Comparison of ENCODE assay signal across 1 cellular context in genomic region chr19:12495002-12495802, GRCh38.
TF ChIP-seq lines count a peak whose summit lies in the region.

No MANE protein-coding gene starts in this region.

TF ChIP-seq in HepG2, 621 proteins besides CTCF, POLR2A, EP300 and RAD21 (continued from another document and continues in another):
- TF ChIP-seq, protein P1, sequence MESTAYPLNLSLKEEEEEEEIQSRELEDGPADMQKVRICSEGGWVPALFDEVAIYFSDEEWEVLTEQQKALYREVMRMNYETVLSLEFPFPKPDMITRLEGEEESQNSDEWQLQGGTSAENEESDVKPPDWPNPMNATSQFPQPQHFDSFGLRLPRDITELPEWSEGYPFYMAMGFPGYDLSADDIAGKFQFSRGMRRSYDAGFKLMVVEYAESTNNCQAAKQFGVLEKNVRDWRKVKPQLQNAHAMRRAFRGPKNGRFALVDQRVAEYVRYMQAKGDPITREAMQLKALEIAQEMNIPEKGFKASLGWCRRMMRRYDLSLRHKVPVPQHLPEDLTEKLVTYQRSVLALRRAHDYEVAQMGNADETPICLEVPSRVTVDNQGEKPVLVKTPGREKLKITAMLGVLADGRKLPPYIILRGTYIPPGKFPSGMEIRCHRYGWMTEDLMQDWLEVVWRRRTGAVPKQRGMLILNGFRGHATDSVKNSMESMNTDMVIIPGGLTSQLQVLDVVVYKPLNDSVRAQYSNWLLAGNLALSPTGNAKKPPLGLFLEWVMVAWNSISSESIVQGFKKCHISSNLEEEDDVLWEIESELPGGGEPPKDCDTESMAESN (CRISPR knock-in tag; conservative IDR thresholded peaks at IDR 0.05) = peak; percentile 70; the same call in 1 of the 2 replicates
- TF ChIP-seq NFE2L2 (IDR thresholded peaks at IDR 0.05; ENCODE audit: low read length) (no peak), PCBP2 (optimal IDR thresholded peaks at IDR 0.05; ENCODE audit: low read depth, low read length, poor library complexity, severe bottlenecking) (no peak), ZFP90 (CRISPR knock-in tag; IDR thresholded peaks at IDR 0.05; ENCODE audit: borderline replicate concordance) (peak; percentile 74; the same call in 1 of the 2 replicates), ZNF558 (CRISPR knock-in tag; IDR thresholded peaks at IDR 0.05; ENCODE audit: borderline replicate concordance) (no peak), MED13 (CRISPR knock-in tag; IDR thresholded peaks at IDR 0.05) (no peak; the same call in 1 of the 2 replicates), ESRRA (CRISPR knock-in tag; IDR thresholded peaks at IDR 0.05; ENCODE audit: low read depth) (no peak; the same call in 1 of the 2 replicates), SKI (IDR thresholded peaks at IDR 0.05; ENCODE audit: partially characterized antibody) (peak; percentile 34), ZNF557 (CRISPR knock-in tag; IDR thresholded peaks at IDR 0.05) (no peak), GFI1 (CRISPR knock-in tag; IDR thresholded peaks at IDR 0.05; ENCODE audit: borderline replicate concordance) (no peak), PAF1 (CRISPR knock-in tag; IDR thresholded peaks at IDR 0.05) (no peak), NPAS2 (CRISPR knock-in tag; IDR thresholded peaks at IDR 0.05; ENCODE audit: borderline replicate concordance) (no peak), ZNF12 (CRISPR knock-in tag; IDR thresholded peaks at IDR 0.05) (peak; percentile 41; the same call in 1 of the 2 replicates), PHF8 (CRISPR knock-in tag; IDR thresholded peaks at IDR 0.05) (peak; percentile 86), ZNF75D (CRISPR knock-in tag; IDR thresholded peaks at IDR 0.05; ENCODE audit: borderline replicate concordance) (no peak), ZNF644 (CRISPR knock-in tag; IDR thresholded peaks at IDR 0.05; ENCODE audit: low read depth) (no peak), GABPA (IDR thresholded peaks at IDR 0.05; ENCODE audit: low read depth, low read length) (peak; percentile 46), GABPA (CRISPR knock-in tag; IDR thresholded peaks at IDR 0.05; ENCODE audit: low read depth) (peak; percentile 82), WIZ (CRISPR knock-in tag; IDR thresholded peaks at IDR 0.05) (peak; percentile 39; the same call in 1 of the 2 replicates), ZSCAN12 (CRISPR knock-in tag; IDR thresholded peaks at IDR 0.05) (no peak), RFX3 (CRISPR knock-in tag; IDR thresholded peaks at IDR 0.05) (no peak), FOXK1 (CRISPR knock-in tag; IDR thresholded peaks at IDR 0.05; ENCODE audit: borderline replicate concordance, low read depth) (peak; percentile 70; the same call in 1 of the 2 replicates), HMGXB3 (CRISPR knock-in tag; IDR thresholded peaks at IDR 0.05; ENCODE audit: borderline replicate concordance) (no peak; the same call in 1 of the 2 replicates), ZBTB1 (CRISPR knock-in tag; IDR thresholded peaks at IDR 0.05; ENCODE audit: borderline replicate concordance) (peak; percentile 97), MLX (CRISPR knock-in tag; IDR thresholded peaks at IDR 0.05) (no peak), NR0B2 (CRISPR knock-in tag; IDR thresholded peaks at IDR 0.05) (no peak), FOXP4 (CRISPR knock-in tag; IDR thresholded peaks at IDR 0.05) (peak; percentile 51), NFYC (CRISPR knock-in tag; IDR thresholded peaks at IDR 0.05) (peak; percentile 76), ZNF354B (CRISPR knock-in tag; IDR thresholded peaks at IDR 0.05) (peak; percentile 68; the same call in 1 of the 2 replicates), KDM2A (CRISPR knock-in tag; IDR thresholded peaks at IDR 0.05; ENCODE audit: borderline replicate concordance, low read depth) (peak; percentile 97)
- TF ChIP-seq, protein P2, sequence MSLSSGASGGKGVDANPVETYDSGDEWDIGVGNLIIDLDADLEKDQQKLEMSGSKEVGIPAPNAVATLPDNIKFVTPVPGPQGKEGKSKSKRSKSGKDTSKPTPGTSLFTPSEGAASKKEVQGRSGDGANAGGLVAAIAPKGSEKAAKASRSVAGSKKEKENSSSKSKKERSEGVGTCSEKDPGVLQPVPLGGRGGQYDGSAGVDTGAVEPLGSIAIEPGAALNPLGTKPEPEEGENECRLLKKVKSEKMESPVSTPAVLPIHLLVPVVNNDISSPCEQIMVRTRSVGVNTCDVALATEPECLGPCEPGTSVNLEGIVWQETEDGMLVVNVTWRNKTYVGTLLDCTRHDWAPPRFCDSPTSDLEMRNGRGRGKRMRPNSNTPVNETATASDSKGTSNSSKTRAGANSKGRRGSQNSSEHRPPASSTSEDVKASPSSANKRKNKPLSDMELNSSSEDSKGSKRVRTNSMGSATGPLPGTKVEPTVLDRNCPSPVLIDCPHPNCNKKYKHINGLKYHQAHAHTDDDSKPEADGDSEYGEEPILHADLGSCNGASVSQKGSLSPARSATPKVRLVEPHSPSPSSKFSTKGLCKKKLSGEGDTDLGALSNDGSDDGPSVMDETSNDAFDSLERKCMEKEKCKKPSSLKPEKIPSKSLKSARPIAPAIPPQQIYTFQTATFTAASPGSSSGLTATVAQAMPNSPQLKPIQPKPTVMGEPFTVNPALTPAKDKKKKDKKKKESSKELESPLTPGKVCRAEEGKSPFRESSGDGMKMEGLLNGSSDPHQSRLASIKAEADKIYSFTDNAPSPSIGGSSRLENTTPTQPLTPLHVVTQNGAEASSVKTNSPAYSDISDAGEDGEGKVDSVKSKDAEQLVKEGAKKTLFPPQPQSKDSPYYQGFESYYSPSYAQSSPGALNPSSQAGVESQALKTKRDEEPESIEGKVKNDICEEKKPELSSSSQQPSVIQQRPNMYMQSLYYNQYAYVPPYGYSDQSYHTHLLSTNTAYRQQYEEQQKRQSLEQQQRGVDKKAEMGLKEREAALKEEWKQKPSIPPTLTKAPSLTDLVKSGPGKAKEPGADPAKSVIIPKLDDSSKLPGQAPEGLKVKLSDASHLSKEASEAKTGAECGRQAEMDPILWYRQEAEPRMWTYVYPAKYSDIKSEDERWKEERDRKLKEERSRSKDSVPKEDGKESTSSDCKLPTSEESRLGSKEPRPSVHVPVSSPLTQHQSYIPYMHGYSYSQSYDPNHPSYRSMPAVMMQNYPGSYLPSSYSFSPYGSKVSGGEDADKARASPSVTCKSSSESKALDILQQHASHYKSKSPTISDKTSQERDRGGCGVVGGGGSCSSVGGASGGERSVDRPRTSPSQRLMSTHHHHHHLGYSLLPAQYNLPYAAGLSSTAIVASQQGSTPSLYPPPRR (CRISPR knock-in tag; IDR thresholded peaks at IDR 0.05; ENCODE audit: borderline replicate concordance) = peak; percentile 80
- TF ChIP-seq, protein P3, sequence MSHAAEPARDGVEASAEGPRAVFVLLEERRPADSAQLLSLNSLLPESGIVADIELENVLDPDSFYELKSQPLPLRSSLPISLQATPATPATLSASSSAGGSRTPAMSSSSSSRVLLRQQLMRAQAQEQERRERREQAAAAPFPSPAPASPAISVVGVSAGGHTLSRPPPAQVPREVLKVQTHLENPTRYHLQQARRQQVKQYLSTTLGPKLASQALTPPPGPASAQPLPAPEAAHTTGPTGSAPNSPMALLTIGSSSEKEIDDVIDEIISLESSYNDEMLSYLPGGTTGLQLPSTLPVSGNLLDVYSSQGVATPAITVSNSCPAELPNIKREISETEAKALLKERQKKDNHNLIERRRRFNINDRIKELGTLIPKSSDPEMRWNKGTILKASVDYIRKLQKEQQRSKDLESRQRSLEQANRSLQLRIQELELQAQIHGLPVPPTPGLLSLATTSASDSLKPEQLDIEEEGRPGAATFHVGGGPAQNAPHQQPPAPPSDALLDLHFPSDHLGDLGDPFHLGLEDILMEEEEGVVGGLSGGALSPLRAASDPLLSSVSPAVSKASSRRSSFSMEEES (CRISPR knock-in tag; IDR thresholded peaks at IDR 0.05) = peak; percentile 34
- TF ChIP-seq, protein P4, sequence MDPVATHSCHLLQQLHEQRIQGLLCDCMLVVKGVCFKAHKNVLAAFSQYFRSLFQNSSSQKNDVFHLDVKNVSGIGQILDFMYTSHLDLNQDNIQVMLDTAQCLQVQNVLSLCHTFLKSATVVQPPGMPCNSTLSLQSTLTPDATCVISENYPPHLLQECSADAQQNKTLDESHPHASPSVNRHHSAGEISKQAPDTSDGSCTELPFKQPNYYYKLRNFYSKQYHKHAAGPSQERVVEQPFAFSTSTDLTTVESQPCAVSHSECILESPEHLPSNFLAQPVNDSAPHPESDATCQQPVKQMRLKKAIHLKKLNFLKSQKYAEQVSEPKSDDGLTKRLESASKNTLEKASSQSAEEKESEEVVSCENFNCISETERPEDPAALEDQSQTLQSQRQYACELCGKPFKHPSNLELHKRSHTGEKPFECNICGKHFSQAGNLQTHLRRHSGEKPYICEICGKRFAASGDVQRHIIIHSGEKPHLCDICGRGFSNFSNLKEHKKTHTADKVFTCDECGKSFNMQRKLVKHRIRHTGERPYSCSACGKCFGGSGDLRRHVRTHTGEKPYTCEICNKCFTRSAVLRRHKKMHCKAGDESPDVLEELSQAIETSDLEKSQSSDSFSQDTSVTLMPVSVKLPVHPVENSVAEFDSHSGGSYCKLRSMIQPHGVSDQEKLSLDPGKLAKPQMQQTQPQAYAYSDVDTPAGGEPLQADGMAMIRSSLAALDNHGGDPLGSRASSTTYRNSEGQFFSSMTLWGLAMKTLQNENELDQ (CRISPR knock-in tag; IDR thresholded peaks at IDR 0.05; ENCODE audit: borderline replicate concordance) = no peak
